Comparison of ENCODE assay signal across 13 cellular contexts in genomic region chr14:29654910-29655590, GRCh38.
DNase-seq lines count a peak whose midpoint lies in the region; ATAC-seq, FAIRE-seq and TF ChIP-seq lines count a peak whose summit lies in the region.
"Had no signal": no experiment of that assay in that cellular context is flagged by ENCODE, and none has a peak within 500 bp of the region (broad histone marks: within the 10 kb centered on the region; RNA-seq: fewer than 3 reads in every experiment).

No MANE protein-coding gene starts in this region.

- no peak for TF ChIP-seq POLR2A in endothelial cell of umbilical vein (IDR thresholded peaks at IDR 0.05; ENCODE audit: low read depth, low read length)
- TF ChIP-seq POLR2A in adrenal gland (IDR thresholded peaks at IDR 0.05): no peak

- TF ChIP-seq CTCF in AG10803 (conservative IDR thresholded peaks at IDR 0.05; ENCODE audit: low read length) (no peak), endothelial cell of umbilical vein (IDR thresholded peaks at IDR 0.05; ENCODE audit: extremely low read depth in 1 of 2, insufficient read depth in 1 of 2, low read depth in 1 of 2, low read length in 2 of 2) (no peak), adrenal gland (IDR thresholded peaks at IDR 0.05) (no peak)

- intact Hi-C loops in endothelial cell of umbilical vein (cut with micrococcal nuclease): no loop called here
- intact Hi-C loops in adrenal gland (cut with DNase I): no loop called here

- H3K4me3 Mint-ChIP-seq in activated naive CD4-positive, alpha-beta T cell treated with anti-CD3 and anti-CD28 coated beads, Interleukin-2, amount 10 ng/mL, durations not matched to agents 7 days and 5 days: no peak overlapping the region

- H3K27me3 Mint-ChIP-seq in activated naive CD4-positive, alpha-beta T cell treated with anti-CD3 and anti-CD28 coated beads, Interleukin-2, amount 10 ng/mL, durations not matched to agents 7 days and 5 days: no peaks in the 10 kb centered on the region

- dilution Hi-C loops in endothelial cell of umbilical vein (cut with MboI; ENCODE audit: extremely low pct_ligation_motif_present, low sequenced_read_pairs): no loop called here

- H3K36me3 ChIP-seq in endothelial cell of umbilical vein (ENCODE audit: control insufficient read depth in 2 of 2, extremely low read depth in 1 of 2, insufficient read depth in 2 of 2, low read length in 2 of 2): no peaks in the 10 kb centered on the region
- no peaks in the 10 kb centered on the region for H3K36me3 ChIP-seq in adrenal gland (replicated peaks in 1 of 2)

- H4K20me1 ChIP-seq in endothelial cell of umbilical vein (replicated peaks; ENCODE audit: control insufficient read depth, extremely low read depth, insufficient read depth, low read length): no peaks in the 10 kb centered on the region

- H3K9me3 ChIP-seq in endothelial cell of umbilical vein (replicated peaks; ENCODE audit: control insufficient read depth, insufficient read depth, low read length): no peaks in the 10 kb centered on the region
- no peaks in the 10 kb centered on the region for H3K9me3 ChIP-seq in adrenal gland (replicated peaks in 1 of 3)

- FAIRE-seq in endothelial cell of umbilical vein (lab: Jason Lieb, UNC): peak; percentile 62

- H3K4me2 ChIP-seq in endothelial cell of umbilical vein (ENCODE audit: insufficient read depth, low read length): peak overlapping the region; percentile 65

- peaks cover 14% of the 10 kb centered on the region for H3K9me3 Mint-ChIP-seq in activated naive CD4-positive, alpha-beta T cell treated with anti-CD3 and anti-CD28 coated beads, Interleukin-2, amount 10 ng/mL, durations not matched to agents 7 days and 5 days

- H3K4me3 ChIP-seq in AG10803 (ENCODE audit: low read length): no peak overlapping the region
- H3K4me3 ChIP-seq in endothelial cell of umbilical vein (replicated peaks in 1 of 3; ENCODE audit: insufficient read depth in 1 of 3, low read depth in 1 of 3, low read length in 3 of 3): no peak overlapping the region
- no peak overlapping the region for H3K4me3 ChIP-seq in adrenal gland
- H3K4me3 ChIP-seq: dorsolateral prefrontal cortex had no signal

- H3K27ac ChIP-seq in endothelial cell of umbilical vein (ENCODE audit: insufficient read depth, low read depth, low read length) (peak overlapping the region; percentile 45), adrenal gland (peak overlapping the region in 1 of 5 donors; percentile 6)
- H3K27ac ChIP-seq: foreskin keratinocyte had no signal

- no peaks in the 10 kb centered on the region for H3K4me1 Mint-ChIP-seq in activated naive CD4-positive, alpha-beta T cell treated with anti-CD3 and anti-CD28 coated beads, Interleukin-2, amount 10 ng/mL, durations not matched to agents 7 days and 5 days

- WGBS in adrenal gland, 4 donors: 31 to 44% (median 37%) methylated on average over 4 of the region's 4 CpGs

- H3K9me1 ChIP-seq in endothelial cell of umbilical vein (replicated peaks; ENCODE audit: control insufficient read depth, extremely low read depth, insufficient read depth, low read length): no peaks in the 10 kb centered on the region

- no TSS peak for BruUV-seq in endothelial cell of umbilical vein (replicated peaks; lab: Mats Ljungman, UMichigan)

- POLR2A ChIA-PET in endothelial cell of umbilical vein (lab: Charles Lee): no interaction called here

- H3K27me3 ChIP-seq in endothelial cell of umbilical vein (ENCODE audit: control insufficient read depth in 2 of 2, insufficient read depth in 2 of 2, low read length in 2 of 2): no peaks in the 10 kb centered on the region
- H3K27me3 ChIP-seq in adrenal gland: no peaks in the 10 kb centered on the region
- H3K27me3 ChIP-seq: dorsolateral prefrontal cortex, foreskin keratinocyte had no signal

- H2AFZ ChIP-seq in endothelial cell of umbilical vein (ENCODE audit: low read depth, low read length): peak overlapping the region; percentile 62

- CTCF ChIA-PET in endothelial cell of umbilical vein (lab: Charles Lee): interaction anchor here (0.7 to 1.1 kb wide), 3 partner anchors 11 to 615 kb away, joined by 3 to 4 read pairs (median 3); no protein-coding TSS in a partner anchor
- CTCF ChIA-PET in activated naive CD4-positive, alpha-beta T cell treated with anti-CD3 and anti-CD28 coated beads, Interleukin-2, amount 10 ng/mL, durations not matched to agents 7 days and 5 days (lab: Charles Lee): no interaction called here

- H3K79me2 ChIP-seq in endothelial cell of umbilical vein (ENCODE audit: control insufficient read depth, insufficient read depth, low read length): no peaks in the 10 kb centered on the region

- H3K4me1 ChIP-seq in endothelial cell of umbilical vein (ENCODE audit: control insufficient read depth, extremely low read depth, insufficient read depth, low read length) (peaks cover 14% of the 10 kb centered on the region), adrenal gland (replicated peaks in 1 of 2) (peaks cover 12 to 38% of the 10 kb centered on the region in 2 donors)
- H3K4me1 ChIP-seq: foreskin keratinocyte had no signal

- H3K9ac ChIP-seq in endothelial cell of umbilical vein (replicated peaks; ENCODE audit: extremely low read depth, insufficient read depth, low read length): no peak overlapping the region

- no peaks in the 10 kb centered on the region for H3K36me3 Mint-ChIP-seq in activated naive CD4-positive, alpha-beta T cell treated with anti-CD3 and anti-CD28 coated beads, Interleukin-2, amount 10 ng/mL, durations not matched to agents 7 days and 5 days

- peak; percentile 40 for DNase-seq in AG10803 (ENCODE audit: low read depth)
- DNase-seq in M059J (ENCODE audit: low read depth): peak; percentile 9
- DNase-seq in endothelial cell of umbilical vein (ENCODE audit: low read depth, low spot score): peak; percentile 66
- DNase-seq in left kidney (ENCODE audit: low read depth, low spot score): peak; percentile 29
- DNase-seq in adrenal gland: no peak
- DNase-seq in NCI-H510A treated with DMSO at 0.1 percent for 48 hours (lab: John Stamatoyannopoulos, UW): no peak
- no peak for DNase-seq in activated naive CD4-positive, alpha-beta T cell treated with anti-CD3 and anti-CD28 coated beads, Interleukin-2, amount 10 ng/mL, durations not matched to agents 7 days and 5 days
- DNase-seq: activated CD4-positive, alpha-beta T cell treated with anti-CD3 and anti-CD28 coated beads, Interleukin-2, amount 50 U/mL, for 48 hours; dorsolateral prefrontal cortex; posterior cingulate gyrus had no signal

- no peak overlapping the region for H3K27ac Mint-ChIP-seq in activated naive CD4-positive, alpha-beta T cell treated with anti-CD3 and anti-CD28 coated beads, Interleukin-2, amount 10 ng/mL, durations not matched to agents 7 days and 5 days

- no peak for ATAC-seq in GM19023 (IDR thresholded peaks at IDR 0.05; ENCODE audit: unreplicated experiment)
- ATAC-seq: foreskin keratinocyte, HCT116 had no signal

TF ChIP-seq in endothelial cell of umbilical vein, 7 proteins besides CTCF, POLR2A, EP300 and RAD21:
- peak; percentile 65 for TF ChIP-seq FOS (IDR thresholded peaks at IDR 0.05; ENCODE audit: borderline replicate concordance, insufficient read depth, low read length)
- no peak for TF ChIP-seq GATA2 (IDR thresholded peaks at IDR 0.05; ENCODE audit: insufficient read depth, insufficient read length, low read depth, low read length)
- TF ChIP-seq JUN (IDR thresholded peaks at IDR 0.05; ENCODE audit: borderline replicate concordance, insufficient read depth, insufficient read length, low read depth): no peak
- TF ChIP-seq MYC (IDR thresholded peaks at IDR 0.05; ENCODE audit: low read depth, low read length): no peak

Comparison
In these comparisons a context has a peak if more than half of its experiments do, and no peak if none do; other contexts are left out.
1. DNase-seq: peak in AG10803 (single experiment), M059J (single experiment), endothelial cell of umbilical vein (single experiment) and left kidney (single experiment); none in adrenal gland (0 of 7), NCI-H510A treated with DMSO at 0.1 percent for 48 hours (single experiment) and activated naive CD4-positive, alpha-beta T cell treated with anti-CD3 and anti-CD28 coated beads, Interleukin-2, amount 10 ng/mL, durations not matched to agents 7 days and 5 days (single experiment).